In the genomic region with DNA sequence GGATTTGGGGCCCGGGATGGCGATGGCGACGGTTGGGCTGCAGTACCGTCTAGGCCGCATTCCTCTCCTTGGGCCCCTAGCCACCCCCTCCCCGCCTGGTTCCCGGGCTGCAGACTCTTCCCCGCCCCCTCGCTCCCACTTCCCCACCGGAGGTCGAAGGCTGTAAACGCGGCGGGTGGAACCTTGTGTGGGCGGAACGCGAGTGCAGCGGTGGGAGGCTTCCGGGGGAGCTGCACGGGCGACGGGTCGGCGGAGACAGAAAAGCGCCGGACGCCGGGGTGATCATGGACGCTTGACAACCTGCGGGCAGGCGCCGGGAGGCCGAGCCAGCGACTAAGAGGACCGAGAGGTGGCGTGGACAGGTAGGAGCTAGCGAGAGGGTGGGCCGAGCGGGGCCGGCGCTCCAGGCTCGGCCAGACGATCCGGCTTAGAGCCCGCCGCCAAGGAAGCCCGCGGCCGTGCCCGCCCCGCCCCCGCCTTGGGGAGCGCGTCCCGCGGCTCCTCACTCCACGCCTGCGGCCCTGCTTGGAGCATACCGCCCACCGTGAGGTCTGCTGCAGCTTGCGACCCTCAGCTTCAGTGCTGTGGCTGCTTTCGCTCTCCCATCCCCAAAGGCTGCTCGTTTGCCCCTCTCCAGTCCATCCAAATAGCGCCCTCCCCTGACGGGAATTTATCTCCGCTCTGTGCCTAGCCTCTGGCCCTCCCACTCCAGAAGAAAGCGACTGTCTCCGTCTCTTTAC, we compare ENCODE assay signal across 1 cellular context.
A peak's percentile ranks its signal among the peaks of the same experiment; 100 is the strongest.
TF ChIP-seq lines count a peak whose summit lies in the region.

COPS7B (plus strand) TSS at position 269 of the 740 bp plus-strand sequence. CDS start 2,126 bp downstream, outside the sequence.

TF ChIP-seq in HEK293, 187 proteins besides CTCF, POLR2A, EP300 and RAD21 (continued from another document):
- TF ChIP-seq, protein P1, sequence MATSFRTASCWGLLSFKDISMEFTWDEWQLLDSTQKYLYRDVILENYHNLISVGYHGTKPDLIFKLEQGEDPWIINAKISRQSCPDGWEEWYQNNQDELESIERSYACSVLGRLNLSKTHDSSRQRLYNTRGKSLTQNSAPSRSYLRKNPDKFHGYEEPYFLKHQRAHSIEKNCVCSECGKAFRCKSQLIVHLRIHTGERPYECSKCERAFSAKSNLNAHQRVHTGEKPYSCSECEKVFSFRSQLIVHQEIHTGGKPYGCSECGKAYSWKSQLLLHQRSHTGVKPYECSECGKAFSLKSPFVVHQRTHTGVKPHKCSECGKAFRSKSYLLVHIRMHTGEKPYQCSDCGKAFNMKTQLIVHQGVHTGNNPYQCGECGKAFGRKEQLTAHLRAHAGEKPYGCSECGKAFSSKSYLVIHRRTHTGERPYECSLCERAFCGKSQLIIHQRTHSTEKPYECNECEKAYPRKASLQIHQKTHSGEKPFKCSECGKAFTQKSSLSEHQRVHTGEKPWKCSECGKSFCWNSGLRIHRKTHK (tag by site-specific recombination; IDR thresholded peaks at IDR 0.05), result no peak
- TF ChIP-seq ZNF585B (tag by site-specific recombination; IDR thresholded peaks at IDR 0.05) (no peak), ZNF785 (tag by site-specific recombination; IDR thresholded peaks at IDR 0.05) (peak; percentile 87), INSM2 (tag by site-specific recombination; IDR thresholded peaks at IDR 0.05) (peak; percentile 86; the same call in 1 of the 2 replicates), ZBTB21 (tag by site-specific recombination; IDR thresholded peaks at IDR 0.05) (peak; percentile 56), IKZF3 (tag by site-specific recombination; IDR thresholded peaks at IDR 0.05) (peak; percentile 64; the same call in 1 of the 2 replicates), KLF7 (tag by site-specific recombination; IDR thresholded peaks at IDR 0.05; ENCODE audit: borderline replicate concordance) (peak; percentile 77; the same call in 1 of the 2 replicates), ZBTB1 (tag by site-specific recombination; IDR thresholded peaks at IDR 0.05) (no peak), ZNF629 (tag by site-specific recombination; IDR thresholded peaks at IDR 0.05) (peak; percentile 79), ZNF580 (tag by site-specific recombination; IDR thresholded peaks at IDR 0.05) (peak; percentile 89), ZNF114 (tag by site-specific recombination; IDR thresholded peaks at IDR 0.05) (no peak), TCF7L2 (IDR thresholded peaks at IDR 0.05; ENCODE audit: borderline replicate concordance, low read depth, low read length) (no peak), ZNF426 (tag by site-specific recombination; IDR thresholded peaks at IDR 0.05) (no peak), ZSCAN4 (tag by site-specific recombination; IDR thresholded peaks at IDR 0.05) (peak; percentile 74), ZNF791 (tag by site-specific recombination; IDR thresholded peaks at IDR 0.05) (no peak), BCL11A (tag by site-specific recombination; IDR thresholded peaks at IDR 0.05; ENCODE audit: low read depth) (no peak), TRIM28 (IDR thresholded peaks at IDR 0.05; ENCODE audit: borderline replicate concordance, low read length) (peak; percentile 86; the same call in 1 of the 2 replicates), ZNF169 (tag by site-specific recombination; IDR thresholded peaks at IDR 0.05) (no peak), HOXD13 (CRISPR knock-in tag; IDR thresholded peaks at IDR 0.05; ENCODE audit: borderline replicate concordance) (peak; percentile 50; the same call in 1 of the 2 replicates), ZNF510 (tag by site-specific recombination; IDR thresholded peaks at IDR 0.05; ENCODE audit: insufficient replicate concordance) (no peak), ZNF10 (tag by site-specific recombination; IDR thresholded peaks at IDR 0.05) (peak; percentile 42; the same call in 1 of the 2 replicates)
TF ChIP-seq in HEK293: peak in this region for 101.
